ENCODE assay signal across 9 cellular contexts in genomic region chr3:71785594-71786472, GRCh38. TPM values are rescaled to one million over a fixed set of nuclear protein-coding genes. Genes with fewer than 3 reads are reported as not detected.
DNase-seq lines count a peak whose midpoint lies in the region; ATAC-seq and TF ChIP-seq lines count a peak whose summit lies in the region.
"Had no signal": no experiment of that assay in that cellular context is flagged by ENCODE, and none has a peak within 500 bp of the region (broad histone marks: within the 10 kb centered on the region; RNA-seq: fewer than 3 reads in every experiment).

No MANE protein-coding gene starts in this region.

- no peaks in the 10 kb centered on the region for H3K9me3 ChIP-seq in Peyer's patch
- no peaks in the 10 kb centered on the region for H3K9me3 ChIP-seq in esophagus squamous epithelium
- H3K9me3 ChIP-seq in psoas muscle = no peaks in the 10 kb centered on the region
- H3K9me3 ChIP-seq: right atrium auricular region had no signal

- TF ChIP-seq POLR2A in Peyer's patch (IDR thresholded peaks at IDR 0.05) = no peak
- no peak for TF ChIP-seq POLR2A in esophagus squamous epithelium (IDR thresholded peaks at IDR 0.05)

- TF ChIP-seq CTCF in Peyer's patch (IDR thresholded peaks at IDR 0.05) (no peak), esophagus squamous epithelium (IDR thresholded peaks at IDR 0.05) (no peak), psoas muscle (IDR thresholded peaks at IDR 0.05) (no peak)

- H3K4me1 ChIP-seq in Peyer's patch (peaks cover 0 to 13% (median 0%) of the 10 kb centered on the region in 4 donors), esophagus squamous epithelium (peaks cover 10 to 21% (median 14%) of the 10 kb centered on the region in 3 donors), psoas muscle (peaks cover 7% of the 10 kb centered on the region)

- no peak overlapping the region for H3K27ac ChIP-seq in Peyer's patch
- H3K27ac ChIP-seq in esophagus squamous epithelium = no peak overlapping the region
- H3K27ac ChIP-seq in psoas muscle = no peak overlapping the region
- H3K27ac ChIP-seq: right atrium auricular region had no signal

- intact Hi-C loops in esophagus squamous epithelium (cut with DNase I) (no loop called here), psoas muscle (cut with DNase I) (no loop called here)

- no peaks in the 10 kb centered on the region for H3K36me3 ChIP-seq in Peyer's patch
- no peaks in the 10 kb centered on the region for H3K36me3 ChIP-seq in esophagus squamous epithelium
- no peaks in the 10 kb centered on the region for H3K36me3 ChIP-seq in psoas muscle (ENCODE audit: insufficient read depth in 1 of 2, low read depth in 1 of 2)
- H3K36me3 ChIP-seq: right atrium auricular region had no signal

- 18 to 25% methylated on average over 28 to 29 of the region's 29 CpGs for WGBS in esophagus squamous epithelium, 2 donors
- WGBS in psoas muscle, 3 donors = 13 to 15% (median 15%) methylated on average over 29 of the region's 29 CpGs

- H3K4me3 ChIP-seq in Peyer's patch (peak overlapping the region in 3 of 4 donors; percentile 30 to 56 (median 40)), esophagus squamous epithelium (peak overlapping the region in 3 of 4 donors; percentile 31 to 67 (median 41)), psoas muscle (peak overlapping the region; percentile 52)

- H3K27me3 ChIP-seq in Peyer's patch = peaks cover 0 to 19% of the 10 kb centered on the region in 2 donors
- peaks cover 11 to 79% (median 25%) of the 10 kb centered on the region in 4 donors for H3K27me3 ChIP-seq in esophagus squamous epithelium
- peaks cover 0 to 64% (median 16%) of the 10 kb centered on the region in 3 donors for H3K27me3 ChIP-seq in psoas muscle (ENCODE audit: insufficient read depth in 3 of 3, low read length in 2 of 3)

- ATAC-seq in psoas muscle = no peak

- peak; percentile 26 for DNase-seq in ELF-1 (ENCODE audit: low read depth, low spot score)
- DNase-seq in Peyer's patch = no peak
- no peak for DNase-seq in esophagus squamous epithelium (lab: John Stamatoyannopoulos, UW)
- DNase-seq in psoas muscle = no peak
- no peak for DNase-seq in midbrain (lab: John Stamatoyannopoulos, UW)
- DNase-seq in LoVo (ENCODE audit: low spot score) = no peak
- no peak for DNase-seq in stimulated activated CD4-positive, alpha-beta T cell treated with anti-CD3 and anti-CD28 coated beads, Interleukin-2, amount 100 ng/mL, for 24 hours
- DNase-seq: hippocampal formation had no signal

RNA-seq across cellular contexts. Expression of gene PROK2, which starts 0.9 kb away (rescaled TPM):
- total RNA-seq in Peyer's patch (not detected), esophagus squamous epithelium (under 1 TPM in 2 of 4 donors, not detected in 2; 0.62 to 0.83 TPM), psoas muscle (under 1 TPM in 3 of 4 donors, not detected in 1; 0.27 to 0.81 (median 0.47) TPM)
- under 1 TPM in 2 of 3 donors, not detected in 1; 0.08 to 0.13 TPM for polyA plus RNA-seq in psoas muscle

RNA-seq across cellular contexts. Expression of gene GPR27, which starts 32.2 kb away (rescaled TPM):
- total RNA-seq in Peyer's patch = not detected
- 1 to 10 TPM; 2.1 to 3.6 (median 2.7) TPM for total RNA-seq in esophagus squamous epithelium
- total RNA-seq in psoas muscle = 1 to 10 TPM in 2 of 4 donors, under 1 TPM in 2; 0.93 to 1.2 (median 1.0) TPM
- under 1 TPM; 0.03 to 0.21 (median 0.10) TPM for polyA plus RNA-seq in psoas muscle
